19 cellular contexts compared by ENCODE assay signal in the genomic region with DNA sequence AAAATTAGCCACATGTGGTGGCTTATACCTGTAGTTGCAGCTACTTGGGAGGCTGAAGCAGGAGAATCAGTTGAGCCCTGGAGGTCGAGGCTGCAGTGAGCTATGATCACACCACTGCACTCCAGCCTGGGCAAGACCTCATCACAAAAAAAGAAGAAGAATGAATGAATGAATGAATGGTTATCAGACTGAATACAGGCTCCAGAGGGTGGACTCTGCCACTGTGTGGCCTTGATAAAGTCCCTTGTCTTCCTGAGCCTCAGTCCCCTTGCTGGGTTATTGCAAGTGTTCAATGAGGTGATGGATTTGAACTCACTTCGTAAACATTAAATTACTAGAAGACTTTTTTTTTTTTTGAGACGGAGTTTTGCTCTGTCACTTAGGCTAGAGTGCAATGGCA. TPM values are rescaled to one million over a fixed set of nuclear protein-coding genes. Genes with fewer than 3 reads are reported as not detected.
"Had no signal": no experiment of that assay in that cellular context is flagged by ENCODE, and none has a peak within 500 bp of the region (broad histone marks: within the 10 kb centered on the region; RNA-seq: fewer than 3 reads in every experiment).

No MANE protein-coding gene starts in this region.

- DNase-seq: foreskin melanocyte; heart left ventricle; hippocampal formation; kidney glomerular epithelial cell; natural killer cell; nucleus accumbens; ovary; small intestine; stimulated activated CD4-positive, alpha-beta T cell treated with anti-CD3 and anti-CD28 coated beads, Interleukin-12 subunit alpha, Interleukin-12 subunit beta, amount 100 ng/mL, for 4 hours; stimulated activated naive CD8-positive, alpha-beta T cell treated with anti-CD3 and anti-CD28 coated beads, Interleukin-15, Interleukin-2, amounts not matched to agents 100 U/mL and 50 U/mL, for 24 hours; thyroid gland had no signal

- H3K9me3 ChIP-seq: heart left ventricle, ovary, right atrium auricular region, suprapubic skin, thyroid gland had no signal

- H3K36me3 Mint-ChIP-seq: natural killer cell, neural progenitor cell, type B pancreatic cell had no signal

- H3K9me3 Mint-ChIP-seq: dendritic cell treated with granulocyte-macrophage colony-stimulating factor and Interleukin-4, amounts not matched to agents 40 ng/mL and 50 ng/mL, for 4 days; natural killer cell; neural progenitor cell; type B pancreatic cell had no signal

- ATAC-seq: natural killer cell; stimulated activated naive CD8-positive, alpha-beta T cell treated with anti-CD3 and anti-CD28 coated beads, Interleukin-15, Interleukin-2, amounts not matched to agents 100 U/mL and 50 U/mL, for 24 hours had no signal

- H3K36me3 ChIP-seq: heart left ventricle, neural progenitor cell, ovary, right atrium auricular region, suprapubic skin, thyroid gland had no signal

- H3K4me3 Mint-ChIP-seq: dendritic cell treated with granulocyte-macrophage colony-stimulating factor and Interleukin-4, amounts not matched to agents 40 ng/mL and 50 ng/mL, for 4 days; natural killer cell; neural progenitor cell; type B pancreatic cell had no signal

- H3K27me3 ChIP-seq: heart left ventricle, neural progenitor cell, ovary, right atrium auricular region, suprapubic skin, thyroid gland had no signal

- H3K27ac Mint-ChIP-seq: dendritic cell treated with granulocyte-macrophage colony-stimulating factor and Interleukin-4, amounts not matched to agents 40 ng/mL and 50 ng/mL, for 4 days; neural progenitor cell; type B pancreatic cell had no signal

- H3K4me1 ChIP-seq: heart left ventricle, right atrium auricular region, suprapubic skin had no signal

- H3K27me3 Mint-ChIP-seq: dendritic cell treated with granulocyte-macrophage colony-stimulating factor and Interleukin-4, amounts not matched to agents 40 ng/mL and 50 ng/mL, for 4 days; type B pancreatic cell had no signal

- H3K27ac ChIP-seq: heart left ventricle, neural progenitor cell, ovary, right atrium auricular region, suprapubic skin had no signal

- H3K4me3 ChIP-seq: heart left ventricle, neural progenitor cell, ovary, right atrium auricular region, suprapubic skin, thyroid gland had no signal

RNA-seq across cellular contexts. Expression of gene SHISAL2A, which starts 24.7 kb away (rescaled TPM):
- total RNA-seq: glomerular endothelial cell, lung microvascular endothelial cell, mesenteric fat pad, right atrium auricular region, suprapubic skin had no signal
